Comparison of ENCODE assay signal across 1 cellular context in genomic region chr19:48543121-48543710, GRCh38.
TF ChIP-seq lines count a peak whose summit lies in the region.

No MANE protein-coding gene starts in this region.

TF ChIP-seq in HEK293, 187 proteins besides CTCF, POLR2A, EP300 and RAD21 (continued from another document and continues in another):
- no peak for TF ChIP-seq ZNF513 (tag by site-specific recombination; IDR thresholded peaks at IDR 0.05)
- no peak for TF ChIP-seq ZSCAN30 (tag by site-specific recombination; IDR thresholded peaks at IDR 0.05)
- no peak for TF ChIP-seq HOXD13 (CRISPR knock-in tag; IDR thresholded peaks at IDR 0.05; ENCODE audit: borderline replicate concordance)
- 0 out of 2 replicates have a peak, but pooled peaks have one; percentile 8 for TF ChIP-seq PRDM10 (tag by site-specific recombination; IDR thresholded peaks at IDR 0.05)
- TF ChIP-seq PATZ1 (tag by site-specific recombination; IDR thresholded peaks at IDR 0.05): no peak
- no peak for TF ChIP-seq ZNF138 (tag by site-specific recombination; IDR thresholded peaks at IDR 0.05; ENCODE audit: borderline replicate concordance)
- no peak for TF ChIP-seq MZF1 (tag by site-specific recombination; IDR thresholded peaks at IDR 0.05; ENCODE audit: borderline replicate concordance)
- no peak for TF ChIP-seq WT1 (tag by site-specific recombination; IDR thresholded peaks at IDR 0.05)
- TF ChIP-seq ZNF510 (tag by site-specific recombination; IDR thresholded peaks at IDR 0.05; ENCODE audit: insufficient replicate concordance): no peak
- no peak for TF ChIP-seq ZFP37 (tag by site-specific recombination; IDR thresholded peaks at IDR 0.05)
- TF ChIP-seq ZNF423 (tag by site-specific recombination; IDR thresholded peaks at IDR 0.05): no peak
- TF ChIP-seq ZSCAN16 (tag by site-specific recombination; IDR thresholded peaks at IDR 0.05): no peak
- TF ChIP-seq KLF1 (tag by site-specific recombination; IDR thresholded peaks at IDR 0.05): peak; percentile 52
- TF ChIP-seq, protein P1, sequence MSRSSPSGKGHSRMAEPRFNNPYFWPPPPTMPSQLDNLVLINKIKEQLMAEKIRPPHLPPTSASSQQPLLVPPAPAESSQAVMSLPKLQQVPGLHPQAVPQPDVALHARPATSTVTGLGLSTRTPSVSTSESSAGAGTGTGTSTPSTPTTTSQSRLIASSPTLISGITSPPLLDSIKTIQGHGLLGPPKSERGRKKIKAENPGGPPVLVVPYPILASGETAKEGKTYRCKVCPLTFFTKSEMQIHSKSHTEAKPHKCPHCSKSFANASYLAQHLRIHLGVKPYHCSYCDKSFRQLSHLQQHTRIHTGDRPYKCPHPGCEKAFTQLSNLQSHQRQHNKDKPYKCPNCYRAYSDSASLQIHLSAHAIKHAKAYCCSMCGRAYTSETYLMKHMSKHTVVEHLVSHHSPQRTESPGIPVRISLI (tag by site-specific recombination; IDR thresholded peaks at IDR 0.05): peak; percentile 56; the same call in 1 of the 2 replicates
- no peak for TF ChIP-seq ZNF449 (tag by site-specific recombination; IDR thresholded peaks at IDR 0.05)
- no peak for TF ChIP-seq SETDB1 (IDR thresholded peaks at IDR 0.05; ENCODE audit: insufficient read length, low read length)
- no peak for TF ChIP-seq ZNF18 (tag by site-specific recombination; IDR thresholded peaks at IDR 0.05)
- TF ChIP-seq ZNF654 (tag by site-specific recombination; IDR thresholded peaks at IDR 0.05; ENCODE audit: low read depth): no peak
- TF ChIP-seq GLIS1 (tag by site-specific recombination; IDR thresholded peaks at IDR 0.05): no peak
- TF ChIP-seq ZNF558 (tag by site-specific recombination; IDR thresholded peaks at IDR 0.05): no peak
- TF ChIP-seq ZNF670 (tag by site-specific recombination; IDR thresholded peaks at IDR 0.05; ENCODE audit: low read depth): no peak
- TF ChIP-seq ZNF274 (IDR thresholded peaks at IDR 0.05; ENCODE audit: low read length): no peak
- no peak for TF ChIP-seq ZNF274 (tag by site-specific recombination; IDR thresholded peaks at IDR 0.05; ENCODE audit: borderline replicate concordance)
- TF ChIP-seq, protein P2, sequence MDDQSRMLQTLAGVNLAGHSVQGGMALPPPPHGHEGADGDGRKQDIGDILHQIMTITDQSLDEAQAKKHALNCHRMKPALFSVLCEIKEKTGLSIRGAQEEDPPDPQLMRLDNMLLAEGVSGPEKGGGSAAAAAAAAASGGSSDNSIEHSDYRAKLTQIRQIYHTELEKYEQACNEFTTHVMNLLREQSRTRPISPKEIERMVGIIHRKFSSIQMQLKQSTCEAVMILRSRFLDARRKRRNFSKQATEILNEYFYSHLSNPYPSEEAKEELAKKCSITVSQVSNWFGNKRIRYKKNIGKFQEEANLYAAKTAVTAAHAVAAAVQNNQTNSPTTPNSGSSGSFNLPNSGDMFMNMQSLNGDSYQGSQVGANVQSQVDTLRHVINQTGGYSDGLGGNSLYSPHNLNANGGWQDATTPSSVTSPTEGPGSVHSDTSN (CRISPR knock-in tag; IDR thresholded peaks at IDR 0.05): no peak
- TF ChIP-seq, protein P3, sequence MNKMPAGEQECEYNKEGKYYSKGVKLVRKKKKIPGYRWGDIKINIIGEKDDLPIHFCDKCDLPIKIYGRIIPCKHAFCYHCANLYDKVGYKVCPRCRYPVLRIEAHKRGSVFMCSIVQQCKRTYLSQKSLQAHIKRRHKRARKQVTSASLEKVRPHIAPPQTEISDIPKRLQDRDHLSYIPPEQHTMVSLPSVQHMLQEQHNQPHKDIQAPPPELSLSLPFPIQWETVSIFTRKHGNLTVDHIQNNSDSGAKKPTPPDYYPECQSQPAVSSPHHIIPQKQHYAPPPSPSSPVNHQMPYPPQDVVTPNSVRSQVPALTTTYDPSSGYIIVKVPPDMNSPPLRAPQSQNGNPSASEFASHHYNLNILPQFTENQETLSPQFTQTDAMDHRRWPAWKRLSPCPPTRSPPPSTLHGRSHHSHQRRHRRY (tag by site-specific recombination; IDR thresholded peaks at IDR 0.05): no peak
- TF ChIP-seq ZNF776 (tag by site-specific recombination; IDR thresholded peaks at IDR 0.05; ENCODE audit: borderline replicate concordance): no peak
- TF ChIP-seq ZNF426 (tag by site-specific recombination; IDR thresholded peaks at IDR 0.05): no peak
- TF ChIP-seq, protein P4, sequence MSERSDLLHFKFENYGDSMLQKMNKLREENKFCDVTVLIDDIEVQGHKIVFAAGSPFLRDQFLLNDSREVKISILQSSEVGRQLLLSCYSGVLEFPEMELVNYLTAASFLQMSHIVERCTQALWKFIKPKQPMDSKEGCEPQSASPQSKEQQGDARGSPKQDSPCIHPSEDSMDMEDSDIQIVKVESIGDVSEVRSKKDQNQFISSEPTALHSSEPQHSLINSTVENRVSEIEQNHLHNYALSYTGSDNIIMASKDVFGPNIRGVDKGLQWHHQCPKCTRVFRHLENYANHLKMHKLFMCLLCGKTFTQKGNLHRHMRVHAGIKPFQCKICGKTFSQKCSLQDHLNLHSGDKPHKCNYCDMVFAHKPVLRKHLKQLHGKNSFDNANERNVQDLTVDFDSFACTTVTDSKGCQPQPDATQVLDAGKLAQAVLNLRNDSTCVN (tag by site-specific recombination; optimal IDR thresholded peaks at IDR 0.05): no peak
- TF ChIP-seq ZNF16 (tag by site-specific recombination; IDR thresholded peaks at IDR 0.05; ENCODE audit: low read depth): no peak
- TF ChIP-seq ZNF37A (tag by site-specific recombination; IDR thresholded peaks at IDR 0.05): no peak
- 0 out of 2 replicates have a peak, but pooled peaks have one; percentile 33 for TF ChIP-seq ZBTB48 (tag by site-specific recombination; IDR thresholded peaks at IDR 0.05)
- no peak for TF ChIP-seq ZFP41 (tag by site-specific recombination; IDR thresholded peaks at IDR 0.05; ENCODE audit: borderline replicate concordance)
- no peak for TF ChIP-seq ZNF2 (tag by site-specific recombination; IDR thresholded peaks at IDR 0.05)
- no peak for TF ChIP-seq ZBTB8A (tag by site-specific recombination; IDR thresholded peaks at IDR 0.05)
- TF ChIP-seq ZNF223 (tag by site-specific recombination; IDR thresholded peaks at IDR 0.05): no peak
- TF ChIP-seq, protein P5, sequence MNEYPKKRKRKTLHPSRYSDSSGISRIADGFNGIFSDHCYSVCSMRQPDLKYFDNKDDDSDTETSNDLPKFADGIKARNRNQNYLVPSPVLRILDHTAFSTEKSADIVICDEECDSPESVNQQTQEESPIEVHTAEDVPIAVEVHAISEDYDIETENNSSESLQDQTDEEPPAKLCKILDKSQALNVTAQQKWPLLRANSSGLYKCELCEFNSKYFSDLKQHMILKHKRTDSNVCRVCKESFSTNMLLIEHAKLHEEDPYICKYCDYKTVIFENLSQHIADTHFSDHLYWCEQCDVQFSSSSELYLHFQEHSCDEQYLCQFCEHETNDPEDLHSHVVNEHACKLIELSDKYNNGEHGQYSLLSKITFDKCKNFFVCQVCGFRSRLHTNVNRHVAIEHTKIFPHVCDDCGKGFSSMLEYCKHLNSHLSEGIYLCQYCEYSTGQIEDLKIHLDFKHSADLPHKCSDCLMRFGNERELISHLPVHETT (tag by site-specific recombination; IDR thresholded peaks at IDR 0.05): no peak
- peak; percentile 69; the same call in 1 of the 2 replicates for TF ChIP-seq EGR2 (tag by site-specific recombination; IDR thresholded peaks at IDR 0.05; ENCODE audit: low read depth)
- TF ChIP-seq, protein P6, sequence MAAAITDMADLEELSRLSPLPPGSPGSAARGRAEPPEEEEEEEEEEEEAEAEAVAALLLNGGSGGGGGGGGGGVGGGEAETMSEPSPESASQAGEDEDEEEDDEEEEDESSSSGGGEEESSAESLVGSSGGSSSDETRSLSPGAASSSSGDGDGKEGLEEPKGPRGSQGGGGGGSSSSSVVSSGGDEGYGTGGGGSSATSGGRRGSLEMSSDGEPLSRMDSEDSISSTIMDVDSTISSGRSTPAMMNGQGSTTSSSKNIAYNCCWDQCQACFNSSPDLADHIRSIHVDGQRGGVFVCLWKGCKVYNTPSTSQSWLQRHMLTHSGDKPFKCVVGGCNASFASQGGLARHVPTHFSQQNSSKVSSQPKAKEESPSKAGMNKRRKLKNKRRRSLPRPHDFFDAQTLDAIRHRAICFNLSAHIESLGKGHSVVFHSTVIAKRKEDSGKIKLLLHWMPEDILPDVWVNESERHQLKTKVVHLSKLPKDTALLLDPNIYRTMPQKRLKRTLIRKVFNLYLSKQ (tag by site-specific recombination; IDR thresholded peaks at IDR 0.05; ENCODE audit: borderline replicate concordance): no peak
- no peak for TF ChIP-seq ZNF610 (tag by site-specific recombination; IDR thresholded peaks at IDR 0.05; ENCODE audit: borderline replicate concordance)
- TF ChIP-seq ZNF626 (tag by site-specific recombination; IDR thresholded peaks at IDR 0.05): no peak
- TF ChIP-seq ZNF26 (tag by site-specific recombination; IDR thresholded peaks at IDR 0.05): no peak
- no peak for TF ChIP-seq ZNF211 (tag by site-specific recombination; IDR thresholded peaks at IDR 0.05; ENCODE audit: low read depth)
